ENCODE assay signal across 19 cellular contexts in genomic region chr6:85691478-85691877, GRCh38. TPM values are rescaled to one million over a fixed set of nuclear protein-coding genes. Genes with fewer than 3 reads are reported as not detected.
DNase-seq lines count a peak whose midpoint lies in the region; ATAC-seq and TF ChIP-seq lines count a peak whose summit lies in the region.
"Had no signal": no experiment of that assay in that cellular context is flagged by ENCODE, and none has a peak within 500 bp of the region (broad histone marks: within the 10 kb centered on the region; RNA-seq: fewer than 3 reads in every experiment).

No MANE protein-coding gene starts in this region.

- H3K27me3 Mint-ChIP-seq in activated T-cell treated with anti-CD3 and anti-CD28 coated beads, Interleukin-2, amount 50 U/mL, for 72 hours (ENCODE audit: low read depth), result no peaks in the 10 kb centered on the region
- H3K27me3 Mint-ChIP-seq in stimulated activated naive CD8-positive, alpha-beta T cell treated with anti-CD3 and anti-CD28 coated beads, Interleukin-15, amount 100 ng/mL, for 72 hours, result peaks cover 8% of the 10 kb centered on the region
- H3K27me3 Mint-ChIP-seq: CD4-positive, CD25-positive, alpha-beta regulatory T cell had no signal

- ATAC-seq in activated T-cell treated with anti-CD3 and anti-CD28 coated beads, Interleukin-2, amount 50 U/mL, for 72 hours (replicated peaks in 1 of 2), result peak; percentile 52 to 64
- peak; percentile 40 for ATAC-seq in stimulated activated naive CD8-positive, alpha-beta T cell treated with anti-CD3 and anti-CD28 coated beads, Interleukin-15, Interleukin-2, amounts not matched to agents 100 U/mL and 50 U/mL, for 24 hours
- ATAC-seq in stimulated activated naive CD8-positive, alpha-beta T cell treated with anti-CD3 and anti-CD28 coated beads, Interleukin-15, amount 100 ng/mL, for 72 hours, result no peak
- ATAC-seq in foreskin keratinocyte, result peak; percentile 21
- ATAC-seq: GM12878, HepG2 had no signal

- H3K4me3 Mint-ChIP-seq in activated T-cell treated with anti-CD3 and anti-CD28 coated beads, Interleukin-2, amount 50 U/mL, for 72 hours, result no peak overlapping the region
- H3K4me3 Mint-ChIP-seq in stimulated activated naive CD8-positive, alpha-beta T cell treated with anti-CD3 and anti-CD28 coated beads, Interleukin-15, amount 100 ng/mL, for 72 hours, result no peak overlapping the region
- H3K4me3 Mint-ChIP-seq: CD4-positive, CD25-positive, alpha-beta regulatory T cell; CD8-positive, alpha-beta memory T cell; H9 had no signal

- no peak overlapping the region for H3K27ac ChIP-seq in foreskin keratinocyte

- H3K4me1 Mint-ChIP-seq in activated T-cell treated with anti-CD3 and anti-CD28 coated beads, Interleukin-2, amount 50 U/mL, for 72 hours (ENCODE audit: low read depth), result peaks cover 4% of the 10 kb centered on the region
- H3K4me1 Mint-ChIP-seq in stimulated activated naive CD8-positive, alpha-beta T cell treated with anti-CD3 and anti-CD28 coated beads, Interleukin-15, amount 100 ng/mL, for 72 hours, result no peaks in the 10 kb centered on the region
- H3K4me1 Mint-ChIP-seq: CD4-positive, CD25-positive, alpha-beta regulatory T cell; CD8-positive, alpha-beta memory T cell had no signal

- no peaks in the 10 kb centered on the region for H3K36me3 Mint-ChIP-seq in activated T-cell treated with anti-CD3 and anti-CD28 coated beads, Interleukin-2, amount 50 U/mL, for 72 hours (ENCODE audit: insufficient read depth in 2 of 2)
- H3K36me3 Mint-ChIP-seq: CD8-positive, alpha-beta memory T cell had no signal

- H3K27me3 ChIP-seq in foreskin keratinocyte, result peaks cover 3% of the 10 kb centered on the region
- H3K27me3 ChIP-seq: BE2C had no signal

- no peak for TF ChIP-seq CTCF in foreskin keratinocyte (conservative IDR thresholded peaks at IDR 0.05)

- H3K4me1 ChIP-seq in foreskin keratinocyte, result no peaks in the 10 kb centered on the region
- H3K4me1 ChIP-seq: BE2C had no signal

- H3K9me3 Mint-ChIP-seq in activated T-cell treated with anti-CD3 and anti-CD28 coated beads, Interleukin-2, amount 50 U/mL, for 72 hours, result peaks cover 0 to 1% of the 10 kb centered on the region in 2 donors
- H3K9me3 Mint-ChIP-seq in stimulated activated naive CD8-positive, alpha-beta T cell treated with anti-CD3 and anti-CD28 coated beads, Interleukin-15, amount 100 ng/mL, for 72 hours, result no peaks in the 10 kb centered on the region

- no peak for DNase-seq in activated T-cell treated with anti-CD3 and anti-CD28 coated beads, Interleukin-2, amount 50 U/mL, for 72 hours
- DNase-seq in activated T-cell treated with anti-CD3 and anti-CD28 coated beads for 4 hours (no peak), foreskin keratinocyte (no peak)
- no peak for DNase-seq in stimulated activated naive CD8-positive, alpha-beta T cell treated with anti-CD3 and anti-CD28 coated beads, Interleukin-15, Interleukin-2, amounts not matched to agents 100 U/mL and 50 U/mL, for 24 hours
- no peak for DNase-seq in stimulated activated naive CD8-positive, alpha-beta T cell treated with anti-CD3 and anti-CD28 coated beads, Interleukin-15, amount 100 ng/mL, for 72 hours
- DNase-seq in activated CD8-positive, alpha-beta memory T cell treated with anti-CD3 and anti-CD28 coated beads, Interleukin-2, amount 50 U/mL, for 4 hours, result no peak
- DNase-seq: ACHN; BE2C; C1 segment of cervical spinal cord; CD4-positive, CD25-positive, alpha-beta regulatory T cell; CD8-positive, alpha-beta memory T cell; COR-L47; DMS 273 treated with DMSO at 0.1 percent for 48 hours; DMS53; DND-41; EL; H9 had no signal

- H3K27ac Mint-ChIP-seq in activated T-cell treated with anti-CD3 and anti-CD28 coated beads, Interleukin-2, amount 50 U/mL, for 72 hours, result no peak overlapping the region
- no peak overlapping the region for H3K27ac Mint-ChIP-seq in stimulated activated naive CD8-positive, alpha-beta T cell treated with anti-CD3 and anti-CD28 coated beads, Interleukin-15, amount 100 ng/mL, for 72 hours
- H3K27ac Mint-ChIP-seq: CD8-positive, alpha-beta memory T cell; H9 had no signal

RNA-seq across cellular contexts. Expression of gene SYNCRIP, which starts 48.8 kb away (rescaled TPM):
- 10 to 100 TPM; 75.9 to 90.2 TPM for total RNA-seq in activated T-cell treated with anti-CD3 and anti-CD28 coated beads, Interleukin-2, amount 50 U/mL, for 72 hours
- total RNA-seq in foreskin keratinocyte, result 120 and 142 TPM in 2 replicates
- polyA plus RNA-seq in foreskin keratinocyte, result 57.1 and 72.5 TPM in 2 replicates
